In the genomic region with DNA sequence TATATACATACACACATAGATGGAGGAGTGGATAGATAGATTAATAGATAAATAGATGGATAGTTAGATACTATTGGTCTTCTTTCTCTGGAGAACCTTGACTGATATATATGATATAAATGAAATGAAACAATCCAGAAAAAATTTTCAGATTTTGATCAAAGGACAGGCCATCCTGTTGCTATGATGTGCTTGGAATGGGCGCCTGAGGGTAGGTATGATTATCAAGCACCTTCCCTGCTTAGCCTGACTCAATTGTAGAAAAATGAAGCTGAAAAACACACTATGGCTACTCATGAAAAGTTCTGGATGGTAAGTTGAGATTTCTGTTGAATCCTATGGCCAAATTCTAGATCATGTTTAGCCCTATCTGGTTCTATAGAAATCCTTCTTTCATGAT, we compare ENCODE assay signal across 1 cellular context.
TF ChIP-seq lines count a peak whose summit lies in the region.

No MANE protein-coding gene starts in this region.

TF ChIP-seq in HCT116, 20 proteins besides CTCF, POLR2A, EP300 and RAD21 (continued from another document):
- TF ChIP-seq, protein P1, sequence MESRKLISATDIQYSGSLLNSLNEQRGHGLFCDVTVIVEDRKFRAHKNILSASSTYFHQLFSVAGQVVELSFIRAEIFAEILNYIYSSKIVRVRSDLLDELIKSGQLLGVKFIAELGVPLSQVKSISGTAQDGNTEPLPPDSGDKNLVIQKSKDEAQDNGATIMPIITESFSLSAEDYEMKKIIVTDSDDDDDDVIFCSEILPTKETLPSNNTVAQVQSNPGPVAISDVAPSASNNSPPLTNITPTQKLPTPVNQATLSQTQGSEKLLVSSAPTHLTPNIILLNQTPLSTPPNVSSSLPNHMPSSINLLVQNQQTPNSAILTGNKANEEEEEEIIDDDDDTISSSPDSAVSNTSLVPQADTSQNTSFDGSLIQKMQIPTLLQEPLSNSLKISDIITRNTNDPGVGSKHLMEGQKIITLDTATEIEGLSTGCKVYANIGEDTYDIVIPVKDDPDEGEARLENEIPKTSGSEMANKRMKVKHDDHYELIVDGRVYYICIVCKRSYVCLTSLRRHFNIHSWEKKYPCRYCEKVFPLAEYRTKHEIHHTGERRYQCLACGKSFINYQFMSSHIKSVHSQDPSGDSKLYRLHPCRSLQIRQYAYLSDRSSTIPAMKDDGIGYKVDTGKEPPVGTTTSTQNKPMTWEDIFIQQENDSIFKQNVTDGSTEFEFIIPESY (IDR thresholded peaks at IDR 0.05; ENCODE audit: extremely low read depth, insufficient replicate concordance, low read length) = no peak
- TF ChIP-seq JUND (IDR thresholded peaks at IDR 0.05) (no peak), EZH2 (IDR thresholded peaks at IDR 0.05) (no peak), FOSL1 (IDR thresholded peaks at IDR 0.05; ENCODE audit: low read depth) (no peak)
TF ChIP-seq in HCT116: peak in this region for 0.
